In genomic region chr1:222815367-222815765, GRCh38 we compare ENCODE assay signal across 8 cellular contexts. TPM values are rescaled to one million over a fixed set of nuclear protein-coding genes. Genes with fewer than 3 reads are reported as not detected.
DNase-seq lines count a peak whose midpoint lies in the region; ATAC-seq and TF ChIP-seq lines count a peak whose summit lies in the region.

No MANE protein-coding gene starts in this region.

- H3K9ac ChIP-seq in BLaER1 (peak overlapping the region; percentile 83), HUES6 (ENCODE audit: low read length) (peak overlapping the region; percentile 69)

- H3K4me3 ChIP-seq in BLaER1, result peak overlapping the region; percentile 90
- H3K4me3 ChIP-seq in HUES6 (ENCODE audit: low read depth, low read length), result peak overlapping the region; percentile 81
- H3K4me3 ChIP-seq in esophagus (ENCODE audit: low read depth in 1 of 2, low read length in 2 of 2), result peak overlapping the region; percentile 62 to 72
- peak overlapping the region; percentile 92 for H3K4me3 ChIP-seq in neuron (ENCODE audit: low read length)
- H3K4me3 ChIP-seq in thoracic aorta, result peak overlapping the region; percentile 88

- peak; percentile 70 to 71 for DNase-seq in activated CD4-positive, alpha-beta T cell treated with anti-CD3 and anti-CD28 coated beads, Interleukin-2, amount 50 U/mL, for 4 hours
- peak; percentile 39 for DNase-seq in thoracic aorta (ENCODE audit: low spot score)
- no peak for DNase-seq in NCI-H187 treated with DMSO at 0.1 percent for 48 hours (lab: John Stamatoyannopoulos, UW)

- peak overlapping the region; percentile 96 for H2AFZ ChIP-seq in neuron (ENCODE audit: low read depth, low read length)

- H3K36me3 ChIP-seq in BLaER1, result no peaks in the 10 kb centered on the region
- no peaks in the 10 kb centered on the region for H3K36me3 ChIP-seq in HUES6 (ENCODE audit: control insufficient read depth, insufficient read depth, low read length)
- no peaks in the 10 kb centered on the region for H3K36me3 ChIP-seq in esophagus (ENCODE audit: control insufficient read depth in 2 of 2, insufficient read depth in 2 of 2, low read length in 1 of 2)
- H3K36me3 ChIP-seq in neuron (ENCODE audit: insufficient read depth, low read length), result no peaks in the 10 kb centered on the region
- H3K36me3 ChIP-seq in thoracic aorta, result no peaks in the 10 kb centered on the region

- peak overlapping the region; percentile 96 for H3K4me2 ChIP-seq in BLaER1

- H3K27me3 ChIP-seq in BLaER1 (no peaks in the 10 kb centered on the region), HUES6 (ENCODE audit: control insufficient read depth, insufficient read depth, low read length) (peaks cover 16% of the 10 kb centered on the region), esophagus (ENCODE audit: control insufficient read depth in 1 of 2, insufficient read depth in 2 of 2, low read length in 2 of 2) (no peaks in the 10 kb centered on the region), neuron (ENCODE audit: insufficient read depth, low read length) (no peaks in the 10 kb centered on the region), thoracic aorta (replicated peaks; ENCODE audit: insufficient read depth) (no peaks in the 10 kb centered on the region)

- peaks cover 18% of the 10 kb centered on the region for H3K4me1 ChIP-seq in BLaER1
- peaks cover 18% of the 10 kb centered on the region for H3K4me1 ChIP-seq in HUES6 (ENCODE audit: control insufficient read depth, insufficient read depth, low read length)
- H3K4me1 ChIP-seq in esophagus (ENCODE audit: control insufficient read depth in 2 of 2, insufficient read depth in 2 of 2, low read length in 1 of 2), result no peaks in the 10 kb centered on the region
- peaks cover 15% of the 10 kb centered on the region for H3K4me1 ChIP-seq in neuron (ENCODE audit: insufficient read depth, low read length)
- H3K4me1 ChIP-seq in thoracic aorta (ENCODE audit: control insufficient read depth in 1 of 2, low read depth in 2 of 2), result peaks cover 21 to 37% of the 10 kb centered on the region in 2 donors

- no peak for TF ChIP-seq CTCF in thoracic aorta (IDR thresholded peaks at IDR 0.05)

- peak overlapping the region; percentile 75 for H3K27ac ChIP-seq in BLaER1
- H3K27ac ChIP-seq in HUES6 (ENCODE audit: low read depth, low read length), result no peak overlapping the region
- peak overlapping the region; percentile 84 to 95 for H3K27ac ChIP-seq in esophagus (ENCODE audit: low read depth in 2 of 2, low read length in 1 of 2)
- peak overlapping the region; percentile 94 for H3K27ac ChIP-seq in thoracic aorta

- no peaks in the 10 kb centered on the region for H4K20me1 ChIP-seq in BLaER1

- no peaks in the 10 kb centered on the region for H3K9me3 ChIP-seq in BLaER1
- H3K9me3 ChIP-seq in HUES6 (ENCODE audit: control insufficient read depth, insufficient read depth, low read depth, low read length), result no peaks in the 10 kb centered on the region
- no peaks in the 10 kb centered on the region for H3K9me3 ChIP-seq in esophagus (ENCODE audit: control insufficient read depth in 2 of 2, insufficient read depth in 1 of 2, low read depth in 1 of 2, low read length in 1 of 2)
- H3K9me3 ChIP-seq in neuron (ENCODE audit: low read length), result no peaks in the 10 kb centered on the region
- no peaks in the 10 kb centered on the region for H3K9me3 ChIP-seq in thoracic aorta

- ATAC-seq in thoracic aorta (ENCODE audit: insufficient number of reproducible peaks, low FRiP score, low read depth) (no peak), HG02678 (IDR thresholded peaks at IDR 0.05; ENCODE audit: unreplicated experiment) (no peak)

- WGBS in esophagus, 2 donors, result 1 to 4% methylated on average over 16 of the region's 16 CpGs

RNA-seq across cellular contexts. Expression of gene DISP1, which starts 0.5 kb away (rescaled TPM):
- polyA plus RNA-seq in esophagus, result 1 to 10 TPM; 1.2 to 2.1 TPM
- total RNA-seq in thoracic aorta, result 1 to 10 TPM; 5.6 to 7.0 TPM
